ENCODE assay signal across 8 cellular contexts in the genomic region with DNA sequence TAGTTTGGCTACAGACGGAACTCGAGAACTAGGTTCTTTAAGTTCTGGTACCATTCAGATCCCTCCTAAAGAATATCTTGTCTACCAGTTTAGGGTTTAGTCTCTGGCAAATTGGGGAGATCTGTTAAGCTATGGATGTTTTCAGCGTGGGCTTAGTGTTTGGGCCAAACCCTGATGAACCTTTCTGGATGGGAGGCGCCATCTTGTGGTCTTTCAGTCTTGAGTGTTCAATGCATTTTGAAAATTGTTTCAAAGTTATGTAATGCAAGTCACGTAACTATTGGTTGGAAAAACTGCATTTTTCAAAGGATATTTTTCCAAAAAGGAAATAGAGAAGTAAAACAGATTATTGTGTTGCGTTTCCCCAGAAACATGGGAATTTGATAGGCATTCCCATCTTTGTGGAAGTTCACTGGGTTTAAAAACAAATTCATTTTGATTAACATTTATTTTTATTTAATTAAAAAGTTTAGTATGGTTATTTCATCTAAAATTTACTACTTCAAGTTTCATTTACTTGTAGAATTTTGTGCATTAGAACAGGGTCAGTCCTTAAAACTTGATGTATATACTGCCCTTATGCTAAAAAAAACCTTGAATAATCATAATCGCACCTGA.
DNase-seq lines count a peak whose midpoint lies in the region; ATAC-seq and TF ChIP-seq lines count a peak whose summit lies in the region.

No MANE protein-coding gene starts in this region.

- H3K4me1 ChIP-seq in GM23338 (ENCODE audit: insufficient read depth) = no peaks in the 10 kb centered on the region
- H3K4me1 ChIP-seq in right lobe of liver = no peaks in the 10 kb centered on the region
- H3K4me1 ChIP-seq in ascending aorta = no peaks in the 10 kb centered on the region

- no peak for TF ChIP-seq POLR2A in right lobe of liver (IDR thresholded peaks at IDR 0.05)

- H3K9me3 Mint-ChIP-seq in GM23338 = no peaks in the 10 kb centered on the region

- H3K27me3 Mint-ChIP-seq in GM23338 (ENCODE audit: insufficient read depth, low read depth, poor library complexity) = no peaks in the 10 kb centered on the region

- H2AFZ ChIP-seq in GM23338 = peak overlapping the region; percentile 0; the same call in 1 of the 2 replicates

- no peak overlapping the region for H3K4me3 Mint-ChIP-seq in GM23338

- no peaks in the 10 kb centered on the region for H4K20me1 ChIP-seq in GM23338 (replicated peaks; ENCODE audit: insufficient read depth)

- no peaks in the 10 kb centered on the region for H3F3A ChIP-seq in GM23338 (replicated peaks; ENCODE audit: low read depth)

- no peaks in the 10 kb centered on the region for H3K79me2 ChIP-seq in GM23338 (replicated peaks; ENCODE audit: insufficient read depth)

- no peak overlapping the region for H3K4me2 ChIP-seq in GM23338

- no peak overlapping the region for H3K27ac Mint-ChIP-seq in GM23338

- H3K27ac ChIP-seq in GM23338 (ENCODE audit: low read depth) = no peak overlapping the region
- no peak overlapping the region for H3K27ac ChIP-seq in brain microvascular endothelial cell
- no peak overlapping the region for H3K27ac ChIP-seq in right lobe of liver
- H3K27ac ChIP-seq in coronary artery = no peak overlapping the region
- no peak overlapping the region for H3K27ac ChIP-seq in ascending aorta

- peak; percentile 59 for ATAC-seq in GM23338
- peak; percentile 44 to 62 (median 50) for ATAC-seq in right lobe of liver
- no peak for ATAC-seq in HG02588 (IDR thresholded peaks at IDR 0.05; ENCODE audit: unreplicated experiment)

- H3K27me3 ChIP-seq in GM23338 (ENCODE audit: insufficient read depth) (no peaks in the 10 kb centered on the region), brain microvascular endothelial cell (replicated peaks) (no peaks in the 10 kb centered on the region), right lobe of liver (no peaks in the 10 kb centered on the region), ascending aorta (no peaks in the 10 kb centered on the region)

- in situ Hi-C loops in Caki2 (cut with HindIII; ENCODE audit: low pct_unique_long_range_greater_than_20kb, low sequenced_read_pairs) = no loop called here
- in situ Hi-C loops in brain microvascular endothelial cell (cut with HindIII; ENCODE audit: low pct_ligation_motif_present, low sequenced_read_pairs) = no loop called here

- H3K4me3 ChIP-seq in GM23338 = no peak overlapping the region
- no peak overlapping the region for H3K4me3 ChIP-seq in brain microvascular endothelial cell (ENCODE audit: low read depth, low read length)
- H3K4me3 ChIP-seq in right lobe of liver = no peak overlapping the region
- no peak overlapping the region for H3K4me3 ChIP-seq in coronary artery
- no peak overlapping the region for H3K4me3 ChIP-seq in ascending aorta

- H3K36me3 ChIP-seq in GM23338 (ENCODE audit: insufficient read depth) (no peaks in the 10 kb centered on the region), brain microvascular endothelial cell (replicated peaks) (no peaks in the 10 kb centered on the region), right lobe of liver (no peaks in the 10 kb centered on the region), ascending aorta (no peaks in the 10 kb centered on the region)

- H3K4me1 Mint-ChIP-seq in GM23338 = peaks cover 6% of the 10 kb centered on the region; the same call in 1 of the 3 replicates

- 31% methylated on average over 7 of the region's 7 CpGs for WGBS in right lobe of liver (ENCODE audit: insufficient coverage, low coverage, low lambda C conversion rate, missing lambda C conversion rate)

- DNase-seq in Caki2 (ENCODE audit: low read depth) (peak; percentile 11), GM23338 (ENCODE audit: low spot score) (peak; percentile 78), NCI-H69 (lab: John Stamatoyannopoulos, UW) (peak; percentile 73), brain microvascular endothelial cell (peak; percentile 50), right lobe of liver (no peak), coronary artery (ENCODE audit: low spot score) (no peak), ascending aorta (ENCODE audit: low spot score in 2 of 2) (no peak)

- H3K36me3 Mint-ChIP-seq in GM23338 (ENCODE audit: low read depth) = no peaks in the 10 kb centered on the region

- intact Hi-C loops in right lobe of liver (cut with DNase I) = no loop called here
- intact Hi-C loops in ascending aorta (cut with DNase I) = no loop called here

- peaks cover 3% of the 10 kb centered on the region; the same call in 1 of the 2 replicates for H3K9me2 ChIP-seq in GM23338 (ENCODE audit: insufficient read depth)

- no peaks in the 10 kb centered on the region for H3K9me3 ChIP-seq in right lobe of liver
- H3K9me3 ChIP-seq in ascending aorta = no peaks in the 10 kb centered on the region

- TF ChIP-seq CTCF in GM23338 (conservative IDR thresholded peaks at IDR 0.05; ENCODE audit: low read depth in 2 of 2) = peak; percentile 78 to 86
- TF ChIP-seq CTCF in brain microvascular endothelial cell (IDR thresholded peaks at IDR 0.05; ENCODE audit: low read depth, low read length, missing control alignments) = peak; percentile 66
- peak; percentile 33 to 61 (median 49) for TF ChIP-seq CTCF in right lobe of liver (IDR thresholded peaks at IDR 0.05)
- no peak for TF ChIP-seq CTCF in coronary artery (IDR thresholded peaks at IDR 0.05)
- TF ChIP-seq CTCF in ascending aorta (IDR thresholded peaks at IDR 0.05) = peak in 1 of 3 experiments; percentile 48

TF ChIP-seq in GM23338, 12 proteins besides CTCF, POLR2A, EP300 and RAD21 (continues in another document):
- TF ChIP-seq EZH2 (IDR thresholded peaks at IDR 0.05; ENCODE audit: low read depth, unreplicated experiment) (no peak), JUNB (IDR thresholded peaks at IDR 0.05; ENCODE audit: unreplicated experiment) (no peak), NANOG (IDR thresholded peaks at IDR 0.05; ENCODE audit: borderline replicate concordance) (no peak), STAT1 (IDR thresholded peaks at IDR 0.05; ENCODE audit: unreplicated experiment) (no peak), ZNF114 (CRISPR knock-in tag; IDR thresholded peaks at IDR 0.05) (no peak), POLR2AphosphoS5 (IDR thresholded peaks at IDR 0.05; ENCODE audit: low read depth) (no peak), EZH2phosphoT487 (IDR thresholded peaks at IDR 0.05; ENCODE audit: unreplicated experiment) (no peak), CREB1 (CRISPR knock-in tag; IDR thresholded peaks at IDR 0.05; ENCODE audit: low read depth) (no peak)
- TF ChIP-seq, protein P1, sequence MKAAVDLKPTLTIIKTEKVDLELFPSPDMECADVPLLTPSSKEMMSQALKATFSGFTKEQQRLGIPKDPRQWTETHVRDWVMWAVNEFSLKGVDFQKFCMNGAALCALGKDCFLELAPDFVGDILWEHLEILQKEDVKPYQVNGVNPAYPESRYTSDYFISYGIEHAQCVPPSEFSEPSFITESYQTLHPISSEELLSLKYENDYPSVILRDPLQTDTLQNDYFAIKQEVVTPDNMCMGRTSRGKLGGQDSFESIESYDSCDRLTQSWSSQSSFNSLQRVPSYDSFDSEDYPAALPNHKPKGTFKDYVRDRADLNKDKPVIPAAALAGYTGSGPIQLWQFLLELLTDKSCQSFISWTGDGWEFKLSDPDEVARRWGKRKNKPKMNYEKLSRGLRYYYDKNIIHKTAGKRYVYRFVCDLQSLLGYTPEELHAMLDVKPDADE (IDR thresholded peaks at IDR 0.05) = no peak
- TF ChIP-seq, protein P2, sequence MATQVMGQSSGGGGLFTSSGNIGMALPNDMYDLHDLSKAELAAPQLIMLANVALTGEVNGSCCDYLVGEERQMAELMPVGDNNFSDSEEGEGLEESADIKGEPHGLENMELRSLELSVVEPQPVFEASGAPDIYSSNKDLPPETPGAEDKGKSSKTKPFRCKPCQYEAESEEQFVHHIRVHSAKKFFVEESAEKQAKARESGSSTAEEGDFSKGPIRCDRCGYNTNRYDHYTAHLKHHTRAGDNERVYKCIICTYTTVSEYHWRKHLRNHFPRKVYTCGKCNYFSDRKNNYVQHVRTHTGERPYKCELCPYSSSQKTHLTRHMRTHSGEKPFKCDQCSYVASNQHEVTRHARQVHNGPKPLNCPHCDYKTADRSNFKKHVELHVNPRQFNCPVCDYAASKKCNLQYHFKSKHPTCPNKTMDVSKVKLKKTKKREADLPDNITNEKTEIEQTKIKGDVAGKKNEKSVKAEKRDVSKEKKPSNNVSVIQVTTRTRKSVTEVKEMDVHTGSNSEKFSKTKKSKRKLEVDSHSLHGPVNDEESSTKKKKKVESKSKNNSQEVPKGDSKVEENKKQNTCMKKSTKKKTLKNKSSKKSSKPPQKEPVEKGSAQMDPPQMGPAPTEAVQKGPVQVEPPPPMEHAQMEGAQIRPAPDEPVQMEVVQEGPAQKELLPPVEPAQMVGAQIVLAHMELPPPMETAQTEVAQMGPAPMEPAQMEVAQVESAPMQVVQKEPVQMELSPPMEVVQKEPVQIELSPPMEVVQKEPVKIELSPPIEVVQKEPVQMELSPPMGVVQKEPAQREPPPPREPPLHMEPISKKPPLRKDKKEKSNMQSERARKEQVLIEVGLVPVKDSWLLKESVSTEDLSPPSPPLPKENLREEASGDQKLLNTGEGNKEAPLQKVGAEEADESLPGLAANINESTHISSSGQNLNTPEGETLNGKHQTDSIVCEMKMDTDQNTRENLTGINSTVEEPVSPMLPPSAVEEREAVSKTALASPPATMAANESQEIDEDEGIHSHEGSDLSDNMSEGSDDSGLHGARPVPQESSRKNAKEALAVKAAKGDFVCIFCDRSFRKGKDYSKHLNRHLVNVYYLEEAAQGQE (IDR thresholded peaks at IDR 0.05; ENCODE audit: unreplicated experiment) = no peak

Comparison
In these comparisons a context has a peak if more than half of its experiments do, and no peak if none do; other contexts are left out.
1. DNase-seq: peak in Caki2 (single experiment), GM23338 (single experiment), NCI-H69 (single experiment) and brain microvascular endothelial cell (single experiment); none in right lobe of liver (0 of 3), coronary artery (single experiment) and ascending aorta (0 of 2).